Comparison of ENCODE assay signal across 38 cellular contexts in genomic region chr18:28425886-28426285, GRCh38.
"Had no signal": no experiment of that assay in that cellular context is flagged by ENCODE, and none has a peak within 500 bp of the region (broad histone marks: within the 10 kb centered on the region; RNA-seq: fewer than 3 reads in every experiment).

No MANE protein-coding gene starts in this region.

- ATAC-seq: activated naive CD4-positive, alpha-beta T cell treated with anti-CD3 and anti-CD28 coated beads, Interleukin-2, amount 50 U/mL, for 72 hours; activated naive CD8-positive, alpha-beta T cell treated with anti-CD3 and anti-CD28 coated beads, Interleukin-2, amount 50 U/mL, for 24 hours; activated T-cell treated with anti-CD3 and anti-CD28 coated beads, Interleukin-2, amount 50 U/mL, for 4 hours; activated T-cell treated with anti-CD3 and anti-CD28 coated beads, Interleukin-2, amount 50 U/mL, for 72 hours; activated T-helper 17 cell treated with anti-CD3 and anti-CD28 coated beads, Interleukin-2, amount 50 U/mL, for 72 hours; body of pancreas had no signal

- H3K27ac Mint-ChIP-seq: activated naive CD4-positive, alpha-beta T cell treated with anti-CD3 and anti-CD28 coated beads for 36 hours; activated naive CD4-positive, alpha-beta T cell treated with anti-CD3 and anti-CD28 coated beads, Interleukin-2, amount 10 ng/mL, durations not matched to agents 7 days and 5 days; activated naive CD4-positive, alpha-beta T cell treated with anti-CD3 and anti-CD28 coated beads, Interleukin-2, amount 50 U/mL, for 24 hours; activated naive CD4-positive, alpha-beta T cell treated with anti-CD3 and anti-CD28 coated beads, Interleukin-2, amount 50 U/mL, for 72 hours; activated naive CD8-positive, alpha-beta T cell; activated naive CD8-positive, alpha-beta T cell treated with anti-CD3 and anti-CD28 coated beads for 36 hours; activated naive CD8-positive, alpha-beta T cell treated with anti-CD3 and anti-CD28 coated beads, Interleukin-2, amount 10 ng/mL, durations not matched to agents 7 days and 5 days; activated naive CD8-positive, alpha-beta T cell treated with anti-CD3 and anti-CD28 coated beads, Interleukin-2, amount 50 U/mL, for 24 hours; activated T-cell treated with anti-CD3 and anti-CD28 coated beads, Interleukin-2, amount 50 U/mL, for 24 hours; activated T-cell treated with anti-CD3 and anti-CD28 coated beads, Interleukin-2, amount 50 U/mL, for 72 hours; activated T-helper 1 cell treated with anti-CD3 and anti-CD28 coated beads, Interleukin-12 subunit alpha, Interleukin-12 subunit beta, Interleukin-2, Interleukin-4 antibody, amounts not matched to agents 30 ng/mL and 10 ng/mL and 1 ng/mL, durations not matched to agents 14 hours and 24 hours and 36 hours; activated T-helper 17 cell treated with anti-CD3 and anti-CD28 coated beads, Interleukin-2, amount 50 U/mL, for 72 hours; activated T-helper 2 cell treated with anti-CD3 and anti-CD28 coated beads, Interferon-gamma antibody, Interleukin-2, Interleukin-4, amounts not matched to agents 10 μg/mL and 5 μg/mL and 100 μg/mL, durations not matched to agents 14 hours and 24 hours and 36 hours; brain had no signal

- H3K4me1 Mint-ChIP-seq: activated naive CD4-positive, alpha-beta T cell treated with anti-CD3 and anti-CD28 coated beads, Interleukin-2, amount 10 ng/mL, durations not matched to agents 7 days and 5 days; activated naive CD4-positive, alpha-beta T cell treated with anti-CD3 and anti-CD28 coated beads, Interleukin-2, amount 50 U/mL, for 24 hours; activated naive CD8-positive, alpha-beta T cell treated with anti-CD3 and anti-CD28 coated beads for 36 hours; activated naive CD8-positive, alpha-beta T cell treated with anti-CD3 and anti-CD28 coated beads, Interleukin-2, amount 10 ng/mL, durations not matched to agents 7 days and 5 days; activated naive CD8-positive, alpha-beta T cell treated with anti-CD3 and anti-CD28 coated beads, Interleukin-2, amount 50 U/mL, for 24 hours; activated T-helper 17 cell treated with anti-CD3 and anti-CD28 coated beads, Interleukin-2, amount 50 U/mL, for 72 hours; brain; central memory CD8-positive, alpha-beta T cell had no signal

- DNase-seq: activated effector memory CD4-positive, alpha-beta T cell treated with anti-CD3 and anti-CD28 coated beads, Interleukin-2, amount 50 U/mL, for 16 hours; activated effector memory CD4-positive, alpha-beta T cell treated with Interleukin-2 at 50 U/mL for 16 hours; activated gamma-delta T cell; activated gamma-delta T cell treated with Interleukin-2 at 50 U/mL for 16 hours; activated naive CD4-positive, alpha-beta T cell; activated naive CD4-positive, alpha-beta T cell treated with anti-CD3 and anti-CD28 coated beads for 36 hours; activated naive CD4-positive, alpha-beta T cell treated with anti-CD3 and anti-CD28 coated beads, Interleukin-2, amount 10 ng/mL, durations not matched to agents 7 days and 5 days; activated naive CD4-positive, alpha-beta T cell treated with anti-CD3 and anti-CD28 coated beads, Interleukin-2, amount 50 U/mL, for 16 hours; activated naive CD4-positive, alpha-beta T cell treated with Interleukin-2 at 50 U/mL for 16 hours; activated naive CD8-positive, alpha-beta T cell treated with anti-CD3 and anti-CD28 coated beads for 36 hours; activated naive CD8-positive, alpha-beta T cell treated with anti-CD3 and anti-CD28 coated beads, Interleukin-2, amount 10 ng/mL, durations not matched to agents 7 days and 5 days; activated naive CD8-positive, alpha-beta T cell treated with anti-CD3 and anti-CD28 coated beads, Interleukin-2, amount 50 U/mL, for 24 hours; activated T-cell treated with anti-CD3 and anti-CD28 coated beads, Interleukin-2, amount 50 U/mL, for 1 hour; activated T-cell treated with anti-CD3 and anti-CD28 coated beads, Interleukin-2, amount 50 U/mL, for 24 hours; activated T-cell treated with anti-CD3 and anti-CD28 coated beads, Interleukin-2, amount 50 U/mL, for 4 hours; activated T-cell treated with anti-CD3 and anti-CD28 coated beads, Interleukin-2, amount 50 U/mL, for 48 hours; activated T-cell treated with anti-CD3 and anti-CD28 coated beads, Interleukin-2, amount 50 U/mL, for 72 hours; adrenal gland; amniotic stem cell; amygdala; anterior cingulate cortex; aorta; body of pancreas; brain microvascular endothelial cell; caudate nucleus; central memory CD4-positive, alpha-beta T cell; cerebellar nuclear complex had no signal

- H3K9me3 Mint-ChIP-seq: activated naive CD4-positive, alpha-beta T cell treated with anti-CD3 and anti-CD28 coated beads, Interleukin-2, amount 50 U/mL, for 24 hours had no signal

- H3K27ac ChIP-seq: adrenal gland, ascending aorta, body of pancreas, brain microvascular endothelial cell, breast epithelium, cardiac muscle cell had no signal

- H3K4me1 ChIP-seq: adrenal gland, ascending aorta, body of pancreas, breast epithelium had no signal

- H3K27me3 ChIP-seq: adrenal gland, ascending aorta, body of pancreas, brain microvascular endothelial cell, breast epithelium, cardiac muscle cell had no signal

- H3K4me3 Mint-ChIP-seq: activated naive CD4-positive, alpha-beta T cell treated with anti-CD3 and anti-CD28 coated beads for 36 hours; activated naive CD4-positive, alpha-beta T cell treated with anti-CD3 and anti-CD28 coated beads, Interleukin-2, amount 10 ng/mL, durations not matched to agents 7 days and 5 days; activated naive CD4-positive, alpha-beta T cell treated with anti-CD3 and anti-CD28 coated beads, Interleukin-2, amount 50 U/mL, for 24 hours; activated naive CD8-positive, alpha-beta T cell; activated naive CD8-positive, alpha-beta T cell treated with anti-CD3 and anti-CD28 coated beads for 36 hours; activated naive CD8-positive, alpha-beta T cell treated with anti-CD3 and anti-CD28 coated beads, Interleukin-2, amount 10 ng/mL, durations not matched to agents 7 days and 5 days; activated naive CD8-positive, alpha-beta T cell treated with anti-CD3 and anti-CD28 coated beads, Interleukin-2, amount 50 U/mL, for 24 hours; activated T-cell treated with anti-CD3 and anti-CD28 coated beads, Interleukin-2, amount 50 U/mL, for 24 hours; activated T-cell treated with anti-CD3 and anti-CD28 coated beads, Interleukin-2, amount 50 U/mL, for 4 hours; activated T-cell treated with anti-CD3 and anti-CD28 coated beads, Interleukin-2, amount 50 U/mL, for 72 hours; activated T-helper 1 cell treated with anti-CD3 and anti-CD28 coated beads, Interleukin-12 subunit alpha, Interleukin-12 subunit beta, Interleukin-2, Interleukin-4 antibody, amounts not matched to agents 30 ng/mL and 10 ng/mL and 1 ng/mL, durations not matched to agents 14 hours and 24 hours and 36 hours; activated T-helper 17 cell treated with anti-CD3 and anti-CD28 coated beads, Interleukin-2, amount 50 U/mL, for 72 hours; brain; central memory CD8-positive, alpha-beta T cell had no signal

- H3K36me3 Mint-ChIP-seq: activated naive CD4-positive, alpha-beta T cell treated with anti-CD3 and anti-CD28 coated beads, Interleukin-2, amount 10 ng/mL, durations not matched to agents 7 days and 5 days; activated naive CD4-positive, alpha-beta T cell treated with anti-CD3 and anti-CD28 coated beads, Interleukin-2, amount 50 U/mL, for 24 hours; activated naive CD4-positive, alpha-beta T cell treated with anti-CD3 and anti-CD28 coated beads, Interleukin-2, amount 50 U/mL, for 72 hours; activated naive CD8-positive, alpha-beta T cell; activated naive CD8-positive, alpha-beta T cell treated with anti-CD3 and anti-CD28 coated beads for 36 hours; activated naive CD8-positive, alpha-beta T cell treated with anti-CD3 and anti-CD28 coated beads, Interleukin-2, amount 10 ng/mL, durations not matched to agents 7 days and 5 days; brain had no signal

- H3K4me3 ChIP-seq: adrenal gland, ascending aorta, body of pancreas, breast epithelium, cardiac muscle cell had no signal

- H3K27me3 Mint-ChIP-seq: activated naive CD4-positive, alpha-beta T cell treated with anti-CD3 and anti-CD28 coated beads, Interleukin-2, amount 10 ng/mL, durations not matched to agents 7 days and 5 days; activated naive CD4-positive, alpha-beta T cell treated with anti-CD3 and anti-CD28 coated beads, Interleukin-2, amount 50 U/mL, for 24 hours; activated naive CD8-positive, alpha-beta T cell; activated naive CD8-positive, alpha-beta T cell treated with anti-CD3 and anti-CD28 coated beads for 36 hours; activated naive CD8-positive, alpha-beta T cell treated with anti-CD3 and anti-CD28 coated beads, Interleukin-2, amount 10 ng/mL, durations not matched to agents 7 days and 5 days; activated naive CD8-positive, alpha-beta T cell treated with anti-CD3 and anti-CD28 coated beads, Interleukin-2, amount 50 U/mL, for 24 hours; activated T-cell treated with anti-CD3 and anti-CD28 coated beads, Interleukin-2, amount 50 U/mL, for 24 hours; activated T-helper 17 cell treated with anti-CD3 and anti-CD28 coated beads, Interleukin-2, amount 50 U/mL, for 72 hours; brain; central memory CD8-positive, alpha-beta T cell had no signal

- H3K9me3 ChIP-seq: adrenal gland, body of pancreas had no signal

- H3K36me3 ChIP-seq: adrenal gland, ascending aorta, brain microvascular endothelial cell, breast epithelium, cardiac muscle cell had no signal
